Comparison of ENCODE assay signal across 2 cellular contexts in genomic region chr7:35749548-35749947, GRCh38.
A peak's percentile ranks its signal among the peaks of the same experiment; 100 is the strongest.
TF ChIP-seq lines count a peak whose summit lies in the region.

No MANE protein-coding gene starts in this region.

TF ChIP-seq in liver, 16 proteins besides CTCF, POLR2A, EP300 and RAD21:
- TF ChIP-seq HNF4G (IDR thresholded peaks at IDR 0.05) (no peak), NR2F2 (IDR thresholded peaks at IDR 0.05) (peak; percentile 56)
TF ChIP-seq in liver: peak in this region for 1.

TF ChIP-seq in HepG2, 621 proteins besides CTCF, POLR2A, EP300 and RAD21:
- TF ChIP-seq MXD1 (CRISPR knock-in tag; IDR thresholded peaks at IDR 0.05) (no peak), SMAD3 (CRISPR knock-in tag; IDR thresholded peaks at IDR 0.05) (no peak), ZBTB14 (CRISPR knock-in tag; IDR thresholded peaks at IDR 0.05) (no peak), KDM6A (CRISPR knock-in tag; IDR thresholded peaks at IDR 0.05; ENCODE audit: low read depth) (no peak), MAX (IDR thresholded peaks at IDR 0.05) (no peak), ZNF556 (CRISPR knock-in tag; IDR thresholded peaks at IDR 0.05; ENCODE audit: borderline replicate concordance) (no peak), RFXANK (CRISPR knock-in tag; IDR thresholded peaks at IDR 0.05) (no peak), ZNF775 (CRISPR knock-in tag; IDR thresholded peaks at IDR 0.05; ENCODE audit: borderline replicate concordance) (no peak), PLRG1 (conservative IDR thresholded peaks at IDR 0.05) (no peak), ZSCAN25 (CRISPR knock-in tag; IDR thresholded peaks at IDR 0.05) (no peak), TERF1 (CRISPR knock-in tag; IDR thresholded peaks at IDR 0.05) (no peak)
TF ChIP-seq in HepG2: peak in this region for 0.
